ENCODE assay signal across 9 cellular contexts in the genomic region with DNA sequence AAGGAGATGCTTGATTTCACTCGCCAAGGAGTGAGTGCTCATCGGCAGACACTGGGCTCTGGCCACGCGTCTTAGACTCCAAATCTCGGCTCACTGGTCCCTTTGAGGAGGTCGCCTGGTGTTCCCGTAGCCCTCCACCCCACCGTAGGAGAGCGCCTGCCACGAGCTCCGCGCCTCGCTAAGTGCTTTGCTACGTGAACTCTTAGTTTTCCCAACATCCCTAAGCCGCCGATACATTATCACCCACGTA. TPM values are rescaled to one million over a fixed set of nuclear protein-coding genes. Genes with fewer than 3 reads are reported as not detected.
DNase-seq lines count a peak whose midpoint lies in the region; ATAC-seq and TF ChIP-seq lines count a peak whose summit lies in the region.
"Had no signal": no experiment of that assay in that cellular context is flagged by ENCODE, and none has a peak within 500 bp of the region (broad histone marks: within the 10 kb centered on the region; RNA-seq: fewer than 3 reads in every experiment).

No MANE protein-coding gene starts in this region.

- no peaks in the 10 kb centered on the region for H3K36me3 Mint-ChIP-seq in naive thymus-derived CD8-positive, alpha-beta T cell

- peak overlapping the region; percentile 11; the same call in 1 of the 2 replicates for H3K4me3 ChIP-seq in BE2C (ENCODE audit: low read depth, low read length)
- H3K4me3 ChIP-seq in HUES6 (ENCODE audit: low read depth, low read length): peak overlapping the region; percentile 73
- H3K4me3 ChIP-seq in dorsolateral prefrontal cortex: peak overlapping the region; percentile 25 to 72 (median 49)

- no peaks in the 10 kb centered on the region for H3K9me3 ChIP-seq in BE2C
- peaks cover 2% of the 10 kb centered on the region; the same call in 1 of the 2 replicates for H3K9me3 ChIP-seq in HUES6 (ENCODE audit: control insufficient read depth, insufficient read depth, low read depth, low read length)

- H3K36me3 ChIP-seq in BE2C: no peaks in the 10 kb centered on the region
- peaks cover 1% of the 10 kb centered on the region; the same call in 1 of the 2 replicates for H3K36me3 ChIP-seq in HUES6 (ENCODE audit: control insufficient read depth, insufficient read depth, low read length)

- DNase-seq in BE2C (no peak), dorsolateral prefrontal cortex (no peak), SK-N-DZ (ENCODE audit: low spot score) (no peak), DMS 273 treated with DMSO at 0.1 percent for 48 hours (lab: John Stamatoyannopoulos, UW) (no peak)
- DNase-seq in naive thymus-derived CD8-positive, alpha-beta T cell: no peak
- DNase-seq in stimulated activated CD4-positive, alpha-beta T cell treated with anti-CD3 and anti-CD28 coated beads, Interleukin-12 subunit alpha, Interleukin-12 subunit beta, amount 100 ng/mL, for 4 hours: no peak

- peaks cover 11 to 31% (median 28%) of the 10 kb centered on the region in 4 donors for H3K4me1 Mint-ChIP-seq in naive thymus-derived CD8-positive, alpha-beta T cell

- POLR2A ChIA-PET in naive thymus-derived CD8-positive, alpha-beta T cell (lab: Charles Lee): no interaction called here

- no peaks in the 10 kb centered on the region for H3K4me1 ChIP-seq in BE2C
- peaks cover 13% of the 10 kb centered on the region for H3K4me1 ChIP-seq in HUES6 (ENCODE audit: control insufficient read depth, insufficient read depth, low read length)

- H3K27ac ChIP-seq in HUES6 (ENCODE audit: low read depth, low read length) (no peak overlapping the region), dorsolateral prefrontal cortex (no peak overlapping the region)

- intact Hi-C loops in dorsolateral prefrontal cortex (cut with DNase I): loop anchor here (2.0 to 5.0 kb wide), 3 partner anchors 56 to 298 kb away; no protein-coding TSS in a partner anchor

- peak in 1 of 2 donors; percentile 13 for ATAC-seq in naive thymus-derived CD8-positive, alpha-beta T cell
- ATAC-seq in HG03521 (IDR thresholded peaks at IDR 0.05; ENCODE audit: unreplicated experiment): no peak

- H3K27me3 ChIP-seq in BE2C (peaks cover 47% of the 10 kb centered on the region), HUES6 (ENCODE audit: control insufficient read depth, insufficient read depth, low read length) (peaks cover 42% of the 10 kb centered on the region), dorsolateral prefrontal cortex (peaks cover 0 to 55% (median 33%) of the 10 kb centered on the region in 45 donors)

- no peaks in the 10 kb centered on the region for H3K9me3 Mint-ChIP-seq in naive thymus-derived CD8-positive, alpha-beta T cell

- TF ChIP-seq CTCF in BE2C (IDR thresholded peaks at IDR 0.05; ENCODE audit: low read depth, low read length) (no peak), dorsolateral prefrontal cortex (IDR thresholded peaks at IDR 0.05 in 54 of 56, conservative IDR thresholded peaks at IDR 0.05 in 2 of 56; ENCODE audit: low read depth in 1 of 56, partially characterized antibody in 56 of 56) (no peak)

- no peak overlapping the region for H3K27ac Mint-ChIP-seq in naive thymus-derived CD8-positive, alpha-beta T cell

- H3K9ac ChIP-seq in HUES6 (ENCODE audit: low read length): peak overlapping the region; percentile 83

- H3K27me3 Mint-ChIP-seq in naive thymus-derived CD8-positive, alpha-beta T cell: peaks cover 32 to 83% (median 64%) of the 10 kb centered on the region in 5 donors

- peak overlapping the region; percentile 46 to 86 (median 76) for H3K4me3 Mint-ChIP-seq in naive thymus-derived CD8-positive, alpha-beta T cell

RNA-seq across cellular contexts. Expression of a gene that starts 0.8 kb away (rescaled TPM):
- not detected for polyA plus RNA-seq in BE2C (2012; ENCODE audit: insufficient read depth, insufficient read length, low read depth)
- 1 to 10 TPM in 85 of 120 experiments, under 1 TPM in 35; 0.18 to 8.5 (median 1.8) TPM for total RNA-seq in dorsolateral prefrontal cortex
- total RNA-seq in naive thymus-derived CD8-positive, alpha-beta T cell: not detected
- polyA plus RNA-seq in naive thymus-derived CD8-positive, alpha-beta T cell: not detected
- 0.03 and 0.14 TPM in 2 replicates for polyA plus RNA-seq in SK-N-DZ (2014; cell fraction: cytosol; rRNA removed)
- polyA plus RNA-seq in SK-N-DZ (2014; cell fraction: nucleus; rRNA removed): 3.2 TPM in 1 of 2 replicates, not detected in the other
- total RNA-seq: T-helper 1 cell treated with Interleukin-12 subunit alpha and Interleukin-12 subunit beta and Interleukin-4 antibody, amounts not matched to agents 30 ng/mL and 1 ng/mL, for 36 hours had no signal

Comparison
In these comparisons a context has a peak if more than half of its experiments do, and no peak if none do; other contexts are left out.
1. H3K4me3 ChIP-seq: peak in every context shown above with its lines; median percentile 73 in HUES6; 49 in dorsolateral prefrontal cortex; 11 in BE2C.